In genomic region chr1:53575141-53575947, GRCh38 we compare ENCODE assay signal across 21 cellular contexts.
DNase-seq lines count a peak whose midpoint lies in the region; ATAC-seq and TF ChIP-seq lines count a peak whose summit lies in the region.
"Had no signal": no experiment of that assay in that cellular context is flagged by ENCODE, and none has a peak within 500 bp of the region (broad histone marks: within the 10 kb centered on the region; RNA-seq: fewer than 3 reads in every experiment).

No MANE protein-coding gene starts in this region.

- H3K4me1 Mint-ChIP-seq in CD14-positive monocyte (no peaks in the 10 kb centered on the region), GM23338 (peaks cover 21% of the 10 kb centered on the region)
- H3K4me1 Mint-ChIP-seq in effector memory CD8-positive, alpha-beta T cell (ENCODE audit: low read depth in 2 of 2): peaks cover 21 to 31% of the 10 kb centered on the region in 2 donors
- H3K4me1 Mint-ChIP-seq: IgD-negative memory B cell had no signal

- H4K20me1 ChIP-seq in GM23338 (replicated peaks; ENCODE audit: insufficient read depth): no peaks in the 10 kb centered on the region

- no peaks in the 10 kb centered on the region for H3K27me3 ChIP-seq in GM23338 (ENCODE audit: insufficient read depth)
- H3K27me3 ChIP-seq: neutrophil had no signal

- no peaks in the 10 kb centered on the region for H3K9me2 ChIP-seq in GM23338 (ENCODE audit: insufficient read depth)

- ATAC-seq in GM23338: peak; percentile 13; the same call in 1 of the 3 replicates
- ATAC-seq in effector memory CD8-positive, alpha-beta T cell (replicated peaks): peak; percentile 96
- ATAC-seq: left colon had no signal

- no peak overlapping the region for H3K27ac ChIP-seq in GM23338 (ENCODE audit: low read depth)
- H3K27ac ChIP-seq: epithelial cell of prostate, HL-60, neutrophil had no signal

- TF ChIP-seq CTCF in CD14-positive monocyte (IDR thresholded peaks at IDR 0.05) (no peak), GM23338 (conservative IDR thresholded peaks at IDR 0.05; ENCODE audit: low read depth in 2 of 2) (no peak)

- H3K36me3 Mint-ChIP-seq in CD14-positive monocyte (no peaks in the 10 kb centered on the region), GM23338 (ENCODE audit: low read depth) (no peaks in the 10 kb centered on the region)
- peaks cover 3% of the 10 kb centered on the region for H3K36me3 Mint-ChIP-seq in effector memory CD8-positive, alpha-beta T cell (ENCODE audit: insufficient read depth)
- H3K36me3 Mint-ChIP-seq: IgD-negative memory B cell, mesothelial cell of epicardium, T-cell had no signal

- H3K36me3 ChIP-seq in GM23338 (ENCODE audit: insufficient read depth): no peaks in the 10 kb centered on the region
- H3K36me3 ChIP-seq: neutrophil had no signal

- H3K4me1 ChIP-seq in GM23338 (ENCODE audit: insufficient read depth): no peaks in the 10 kb centered on the region; the same call in 1 of the 2 replicates

- H3K4me2 ChIP-seq in GM23338: no peak overlapping the region

- H3K27me3 Mint-ChIP-seq in CD14-positive monocyte (ENCODE audit: low read depth in 3 of 3): no peaks in the 10 kb centered on the region
- peaks cover 22% of the 10 kb centered on the region for H3K27me3 Mint-ChIP-seq in GM23338 (ENCODE audit: insufficient read depth, low read depth, poor library complexity)
- no peaks in the 10 kb centered on the region for H3K27me3 Mint-ChIP-seq in effector memory CD8-positive, alpha-beta T cell
- H3K27me3 Mint-ChIP-seq: dendritic cell treated with granulocyte-macrophage colony-stimulating factor and Interleukin-4, amounts not matched to agents 40 ng/mL and 50 ng/mL, for 4 days; stimulated activated naive CD8-positive, alpha-beta T cell treated with anti-CD3 and anti-CD28 coated beads, Interleukin-15, Interleukin-2, amounts not matched to agents 100 ng/mL and 50 ng/mL, for 24 hours; T-cell had no signal

- H3K79me2 ChIP-seq in GM23338 (replicated peaks; ENCODE audit: insufficient read depth): no peaks in the 10 kb centered on the region

- intact Hi-C loops in CD14-positive monocyte (cut with micrococcal nuclease): no loop called here
- intact Hi-C loops in posterior vena cava (cut with DNase I): no loop called here

- H3K9me3 Mint-ChIP-seq in CD14-positive monocyte (no peaks in the 10 kb centered on the region), GM23338 (no peaks in the 10 kb centered on the region)
- H3K9me3 Mint-ChIP-seq in effector memory CD8-positive, alpha-beta T cell: no peaks in the 10 kb centered on the region
- H3K9me3 Mint-ChIP-seq: dendritic cell treated with granulocyte-macrophage colony-stimulating factor and Interleukin-4, amounts not matched to agents 40 ng/mL and 50 ng/mL, for 4 days; IgD-negative memory B cell; stimulated activated naive CD8-positive, alpha-beta T cell treated with anti-CD3 and anti-CD28 coated beads, Interleukin-15, Interleukin-2, amounts not matched to agents 100 ng/mL and 50 ng/mL, for 24 hours; T-cell had no signal

- no peak overlapping the region for H2AFZ ChIP-seq in GM23338

- H3K4me3 Mint-ChIP-seq in CD14-positive monocyte (no peak overlapping the region), GM23338 (no peak overlapping the region)
- peak overlapping the region; percentile 49 to 61 for H3K4me3 Mint-ChIP-seq in effector memory CD8-positive, alpha-beta T cell
- H3K4me3 Mint-ChIP-seq: dendritic cell treated with granulocyte-macrophage colony-stimulating factor and Interleukin-4, amounts not matched to agents 40 ng/mL and 50 ng/mL, for 4 days; IgD-negative memory B cell; mesothelial cell of epicardium; stimulated activated naive CD8-positive, alpha-beta T cell treated with anti-CD3 and anti-CD28 coated beads, Interleukin-15, Interleukin-2, amounts not matched to agents 100 ng/mL and 50 ng/mL, for 24 hours; T-cell had no signal

- peak; percentile 29 for DNase-seq in CD14-positive monocyte (ENCODE audit: low spot score)
- DNase-seq in GM23338 (ENCODE audit: low spot score): no peak
- peak; percentile 18 to 35 (median 34) for DNase-seq in effector memory CD8-positive, alpha-beta T cell
- peak; percentile 50 for DNase-seq in posterior vena cava (ENCODE audit: low spot score)
- no peak for DNase-seq in NCI-H146 treated with DMSO at 0.1 percent for 48 hours (lab: John Stamatoyannopoulos, UW; ENCODE audit: unreplicated experiment)
- no peak for DNase-seq in cerebellar cortex (ENCODE audit: low spot score)
- no peak for DNase-seq in SKM-1 (lab: John Stamatoyannopoulos, UW; ENCODE audit: unreplicated experiment)
- DNase-seq: activated naive CD4-positive, alpha-beta T cell treated with Interleukin-2 at 50 U/mL for 16 hours; foreskin melanocyte; HCEC 1CT; NCI-H1930; NCI-H446 treated with DMSO at 0.1 percent for 48 hours had no signal

- H3K27ac Mint-ChIP-seq in CD14-positive monocyte: no peak overlapping the region
- no peak overlapping the region for H3K27ac Mint-ChIP-seq in GM23338
- H3K27ac Mint-ChIP-seq in effector memory CD8-positive, alpha-beta T cell: peak overlapping the region; percentile 18 to 35
- H3K27ac Mint-ChIP-seq: dendritic cell treated with granulocyte-macrophage colony-stimulating factor and Interleukin-4, amounts not matched to agents 40 ng/mL and 50 ng/mL, for 4 days; mesothelial cell of epicardium; stimulated activated naive CD8-positive, alpha-beta T cell treated with anti-CD3 and anti-CD28 coated beads, Interleukin-15, Interleukin-2, amounts not matched to agents 100 ng/mL and 50 ng/mL, for 24 hours; T-cell had no signal

- H3K4me3 ChIP-seq in GM23338: no peak overlapping the region

- H3F3A ChIP-seq in GM23338 (replicated peaks; ENCODE audit: low read depth): no peaks in the 10 kb centered on the region

TF ChIP-seq in GM23338, 12 proteins besides CTCF, POLR2A, EP300 and RAD21 (continues in another document):
- TF ChIP-seq CREB1 (CRISPR knock-in tag; IDR thresholded peaks at IDR 0.05; ENCODE audit: low read depth): no peak
- TF ChIP-seq POLR2AphosphoS5 (IDR thresholded peaks at IDR 0.05; ENCODE audit: low read depth): no peak
- no peak for TF ChIP-seq JUNB (IDR thresholded peaks at IDR 0.05; ENCODE audit: unreplicated experiment)
- no peak for TF ChIP-seq STAT1 (IDR thresholded peaks at IDR 0.05; ENCODE audit: unreplicated experiment)
- no peak for TF ChIP-seq REST (IDR thresholded peaks at IDR 0.05; ENCODE audit: unreplicated experiment)
- no peak for TF ChIP-seq ZNF331 (CRISPR knock-in tag; IDR thresholded peaks at IDR 0.05; ENCODE audit: low read depth)
- TF ChIP-seq ZNF114 (CRISPR knock-in tag; IDR thresholded peaks at IDR 0.05): no peak
- TF ChIP-seq ETS1 (IDR thresholded peaks at IDR 0.05): no peak

Comparison
In these comparisons a context has a peak if more than half of its experiments do, and no peak if none do; other contexts are left out.
1. DNase-seq: peak in CD14-positive monocyte (single experiment), effector memory CD8-positive, alpha-beta T cell (3 of 3) and posterior vena cava (single experiment); none in GM23338 (single experiment), NCI-H146 treated with DMSO at 0.1 percent for 48 hours (single experiment), cerebellar cortex (single experiment) and SKM-1 (single experiment).
2. H3K27ac Mint-ChIP-seq: peak in effector memory CD8-positive, alpha-beta T cell (2 of 2); none in CD14-positive monocyte (0 of 7) and GM23338 (single experiment).
3. H3K4me3 Mint-ChIP-seq: peak in effector memory CD8-positive, alpha-beta T cell (2 of 2); none in CD14-positive monocyte (0 of 2) and GM23338 (single experiment).